Comparison of ENCODE assay signal across 8 cellular contexts in genomic region chr11:6387811-6388599, GRCh38. TPM values are rescaled to one million over a fixed set of nuclear protein-coding genes. Genes with fewer than 3 reads are reported as not detected.
DNase-seq lines count a peak whose midpoint lies in the region; ATAC-seq, FAIRE-seq and TF ChIP-seq lines count a peak whose summit lies in the region.

No MANE protein-coding gene starts in this region.

- no peaks in the 10 kb centered on the region for H3K9me2 ChIP-seq in GM23248 (ENCODE audit: insufficient read depth)

- H3K27ac ChIP-seq in GM23248 (0 out of 2 replicates have a peak overlapping the region, but pooled peaks have one; percentile 9), K562 (ENCODE audit: extremely low read depth, low read depth, low read length) (no peak overlapping the region), small intestine (ENCODE audit: low read depth in 1 of 2, low read length in 1 of 2) (peak overlapping the region; percentile 41 to 51), thyroid gland (peak overlapping the region in 1 of 3 donors; percentile 23)

- 65% methylated on average over 12 of the region's 12 CpGs for WGBS in GM23248 (ENCODE audit: low coverage in 1 of 2, low lambda C conversion rate in 2 of 2, missing lambda C conversion rate in 2 of 2), 2 experiments
- 50% methylated on average over 9 of the region's 12 CpGs for WGBS in K562 (ENCODE audit: insufficient coverage, low coverage, missing lambda C conversion rate)
- 43 to 64% (median 50%) methylated on average over 12 of the region's 12 CpGs for WGBS in small intestine, 3 donors
- 64 to 77% methylated on average over 12 of the region's 12 CpGs for WGBS in thyroid gland, 2 donors

- FAIRE-seq in K562 (lab: Jason Lieb, UNC) (no peak), small intestine (lab: Jason Lieb, UNC) (no peak)

- TF ChIP-seq RAD21 in K562 (CRISPR knock-in tag; conservative IDR thresholded peaks at IDR 0.05 in 1 of 2, IDR thresholded peaks at IDR 0.05 in 1 of 2) = no peak

- TF ChIP-seq POLR2A in K562 (conservative IDR thresholded peaks at IDR 0.05) (no peak), thyroid gland (IDR thresholded peaks at IDR 0.05) (no peak)

- intact Hi-C loops in K562 (cut with micrococcal nuclease) = no loop called here
- intact Hi-C loops in thyroid gland (cut with DNase I) = no loop called here

- H4K20me1 ChIP-seq in GM23248 (ENCODE audit: insufficient read depth) (no peaks in the 10 kb centered on the region), K562 (replicated peaks; ENCODE audit: control insufficient read depth, insufficient read depth, low read length) (no peaks in the 10 kb centered on the region)

- H3K36me3 ChIP-seq in GM23248 (ENCODE audit: low read depth) = no peaks in the 10 kb centered on the region
- no peaks in the 10 kb centered on the region for H3K36me3 ChIP-seq in K562 (ENCODE audit: control insufficient read depth, insufficient read depth, low read length)
- no peaks in the 10 kb centered on the region for H3K36me3 ChIP-seq in kidney epithelial cell (ENCODE audit: control insufficient read depth, insufficient read depth, low read length)
- H3K36me3 ChIP-seq in small intestine (ENCODE audit: control insufficient read depth in 2 of 2, insufficient read depth in 2 of 2, low read length in 2 of 2) = no peaks in the 10 kb centered on the region
- no peaks in the 10 kb centered on the region for H3K36me3 ChIP-seq in thyroid gland

- H3K9me3 ChIP-seq in GM23248 (ENCODE audit: low read depth) (no peaks in the 10 kb centered on the region), K562 (replicated peaks; ENCODE audit: control insufficient read depth, insufficient read depth, low read depth, low read length) (no peaks in the 10 kb centered on the region), small intestine (ENCODE audit: control insufficient read depth, low read depth) (no peaks in the 10 kb centered on the region), thyroid gland (no peaks in the 10 kb centered on the region)

- CTCF ChIA-PET in K562 (lab: Yijun Ruan, JAX; ENCODE audit: low intra/inter-chr PET ratio) = no interaction called here

- peak overlapping the region; percentile 54 for H3K4me2 ChIP-seq in GM23248 (ENCODE audit: unreplicated experiment)
- no peak overlapping the region; the same call in 1 of the 2 replicates for H3K4me2 ChIP-seq in K562 (ENCODE audit: insufficient read depth, low read length)

- ATAC-seq in K562 (no peak), HG02970 (IDR thresholded peaks at IDR 0.05; ENCODE audit: low FRiP score, unreplicated experiment) (no peak), HG02571 (IDR thresholded peaks at IDR 0.05; ENCODE audit: unreplicated experiment) (no peak)

- no peak for TF ChIP-seq EP300 in K562 (IDR thresholded peaks at IDR 0.05; ENCODE audit: low read length)

- H3K4me3 ChIP-seq in GM23248 (no peak overlapping the region), K562 (no peak overlapping the region), kidney epithelial cell (ENCODE audit: low read depth, low read length) (no peak overlapping the region), small intestine (ENCODE audit: low read depth in 1 of 2, low read length in 2 of 2) (no peak overlapping the region), thyroid gland (replicated peaks in 1 of 3) (no peak overlapping the region)

- H3K4me1 ChIP-seq in GM23248 (ENCODE audit: insufficient read depth) (peaks cover 12% of the 10 kb centered on the region), K562 (replicated peaks in 1 of 2; ENCODE audit: control insufficient read depth in 2 of 2, insufficient read depth in 2 of 2, low read length in 2 of 2) (peaks cover 22 to 23% of the 10 kb centered on the region in 2 experiments), small intestine (ENCODE audit: control insufficient read depth in 2 of 2, insufficient read depth in 1 of 2, low read depth in 1 of 2, low read length in 1 of 2) (peaks cover 3 to 6% of the 10 kb centered on the region in 2 donors), thyroid gland (peaks cover 8 to 12% of the 10 kb centered on the region in 2 donors)

- no peaks in the 10 kb centered on the region for H3K27me3 ChIP-seq in GM23248 (replicated peaks; ENCODE audit: insufficient read depth)
- H3K27me3 ChIP-seq in K562 (ENCODE audit: control insufficient read depth in 2 of 2, insufficient read depth in 2 of 2, low read length in 2 of 2) = no peaks in the 10 kb centered on the region
- no peaks in the 10 kb centered on the region for H3K27me3 ChIP-seq in kidney epithelial cell (ENCODE audit: control insufficient read depth, insufficient read depth, low read length)
- no peaks in the 10 kb centered on the region for H3K27me3 ChIP-seq in small intestine (ENCODE audit: control insufficient read depth in 2 of 2, insufficient read depth in 2 of 2, low read length in 2 of 2)
- no peaks in the 10 kb centered on the region for H3K27me3 ChIP-seq in thyroid gland

- no TSS peak for BruUV-seq in K562 (replicated peaks; lab: Mats Ljungman, UMichigan)

- no peak for TF ChIP-seq CTCF in K562 (IDR thresholded peaks at IDR 0.05 in 2 of 3, conservative IDR thresholded peaks at IDR 0.05 in 1 of 3; ENCODE audit: insufficient read depth in 2 of 3, low read depth in 1 of 3, low read length in 3 of 3)
- no peak for TF ChIP-seq CTCF in kidney epithelial cell (IDR thresholded peaks at IDR 0.05; ENCODE audit: insufficient read depth, low read length, poor library complexity, severe bottlenecking)
- no peak for TF ChIP-seq CTCF in thyroid gland (IDR thresholded peaks at IDR 0.05)

- no peaks in the 10 kb centered on the region for H3K9me1 ChIP-seq in K562 (ENCODE audit: control insufficient read depth, insufficient read depth, low read length)

- H3F3A ChIP-seq in GM23248 (ENCODE audit: insufficient read depth) = peaks cover 27% of the 10 kb centered on the region

- peak overlapping the region; percentile 58 for H2AFZ ChIP-seq in GM23248
- peak overlapping the region; percentile 95; the same call in 1 of the 2 replicates for H2AFZ ChIP-seq in K562 (ENCODE audit: low read depth, low read length)

- H3K9ac ChIP-seq in GM23248 (no peak overlapping the region), K562 (ENCODE audit: insufficient read depth in 1 of 2, low read depth in 2 of 2, low read length in 2 of 2) (no peak overlapping the region)

- H3K79me2 ChIP-seq in GM23248 (ENCODE audit: insufficient read depth) = peaks cover 5% of the 10 kb centered on the region; the same call in 1 of the 2 replicates
- H3K79me2 ChIP-seq in K562 (ENCODE audit: control insufficient read depth, insufficient read depth, low read length) = 0 out of 3 replicates have a peak, but pooled peaks cover 7% of the 10 kb centered on the region

- in situ Hi-C loops in GM23248 (cut with MboI) (loop anchor here (10.0 kb wide), 1 partner anchor 57 kb away; the partner anchor contains the start of gene HPX), K562 (cut with MboI) (loop anchor here (10.0 kb wide), 1 partner anchor 317 kb away; no protein-coding TSS in a partner anchor)

- POLR2A ChIA-PET in K562 (lab: Yijun Ruan, JAX) = interaction anchor here (1.3 to 1.5 kb wide), 2 partner anchors 9 to 33 kb away, joined by 4 to 9 read pairs; no protein-coding TSS in a partner anchor

- DNase-seq in GM23248 (peak; percentile 36), K562 (ENCODE audit: extremely low read depth in 1 of 4, low spot score in 3 of 4) (no peak), kidney epithelial cell (ENCODE audit: low read depth) (peak; percentile 75), small intestine (peak; percentile 70), thyroid gland (no peak)
- DNase-seq in activated naive CD4-positive, alpha-beta T cell (lab: John Stamatoyannopoulos, UW) = no peak

RNA-seq across cellular contexts. Expression of gene SMPD1, which starts 2.3 kb away (rescaled TPM):
- total RNA-seq in GM23248 (2014; rRNA removed; shearing (Covaris generic)) = 70.1 and 87.8 TPM in 2 replicates
- polyA plus RNA-seq in GM23248 (2016; fragmentation: Nextera tagmentation; extraction: Ambion mirVana) = 67.9 and 72.3 TPM in 2 replicates
- total RNA-seq in K562 (2011; cell fraction: chromatin; rRNA removed; ENCODE audit: low replicate concordance) = 8.8 and 28.1 TPM in 2 replicates
- 25.3 and 28.3 TPM in 2 replicates for total RNA-seq in K562 (2011; cell fraction: nucleolus; rRNA removed)
- 17.6 and 20.9 TPM in 2 replicates for total RNA-seq in K562 (2011; cell fraction: nucleoplasm; rRNA removed)
- 5.1 and 5.2 TPM in 2 replicates for total RNA-seq in K562 (2014; rRNA removed)
- total RNA-seq in K562 (2014; rRNA removed; fragmentation: Illumina TruSeq; extraction: Trizol) = 1.9 and 2.8 TPM in 2 replicates
- total RNA-seq in K562 (2015; rRNA removed; fragmentation: Illumina TruSeq; extraction: Trizol) = 4.4 and 5.4 TPM in 2 replicates
- total RNA-seq in K562 (2021) = 8.7 and 9.9 TPM in 2 replicates
- 4.0 and 6.5 TPM in 2 replicates for polyA plus RNA-seq in K562 (2011; rRNA removed)
- polyA plus RNA-seq in K562 (2011; cell fraction: cytosol; rRNA removed) = 6.9 and 9.9 TPM in 2 replicates
- 17.5 and 18.4 TPM in 2 replicates for polyA plus RNA-seq in K562 (2011; cell fraction: nucleus; rRNA removed)
- 9.9 and 26.6 TPM in 2 replicates for polyA plus RNA-seq in K562 (2012)
- polyA plus RNA-seq in K562 (2014; fragmentation: Illumina TruSeq; extraction: Trizol) = 7.6 and 9.1 TPM in 2 replicates
- polyA plus RNA-seq in K562 (2014; fragmentation: Nextera tagmentation; extraction: Ambion mirVana) = 1 to 10 TPM in 1 of 2 experiments, under 1 TPM in 1; 0.90 to 1.8 TPM
- 5.9 and 8.0 TPM in 2 replicates for polyA plus RNA-seq in K562 (2014; rRNA removed)
- 3.8 and 4.1 TPM in 2 replicates for polyA minus RNA-seq in K562 (2011; rRNA and poly(A)+ RNA removed)
- 5.3 and 6.4 TPM in 2 replicates for polyA minus RNA-seq in K562 (2011; cell fraction: cytosol; rRNA and poly(A)+ RNA removed)
- polyA minus RNA-seq in K562 (2011; cell fraction: nucleus; rRNA and poly(A)+ RNA removed) = 5.1 and 6.3 TPM in 2 replicates
- total RNA-seq in kidney epithelial cell = 25.7 and 28.4 TPM in 2 replicates
- 10 to 100 TPM; 22.0 to 32.4 (median 26.2) TPM for polyA plus RNA-seq in small intestine
- 10 to 100 TPM; 39.6 to 82.4 (median 57.6) TPM for total RNA-seq in thyroid gland

RNA-seq across cellular contexts. Expression of gene APBB1, which starts 30.9 kb away (rescaled TPM):
- total RNA-seq in GM23248 (2014; rRNA removed; shearing (Covaris generic)) = 43.8 and 46.2 TPM in 2 replicates
- 42.3 and 43.1 TPM in 2 replicates for polyA plus RNA-seq in GM23248 (2016; fragmentation: Nextera tagmentation; extraction: Ambion mirVana)
- 1.4 TPM in 1 of 2 replicates, not detected in the other for total RNA-seq in K562 (2011; cell fraction: chromatin; rRNA removed; ENCODE audit: low replicate concordance)
- total RNA-seq in K562 (2011; cell fraction: nucleolus; rRNA removed) = 0.39 and 1.3 TPM in 2 replicates
- total RNA-seq in K562 (2011; cell fraction: nucleoplasm; rRNA removed) = 0.44 TPM in 1 of 2 replicates, not detected in the other
- total RNA-seq in K562 (2014; rRNA removed) = 0.73 and 0.98 TPM in 2 replicates
- total RNA-seq in K562 (2014; rRNA removed; fragmentation: Illumina TruSeq; extraction: Trizol) = 0.18 and 0.41 TPM in 2 replicates
- 0.11 and 0.15 TPM in 2 replicates for total RNA-seq in K562 (2015; rRNA removed; fragmentation: Illumina TruSeq; extraction: Trizol)
- 0.60 and 0.63 TPM in 2 replicates for total RNA-seq in K562 (2021)
- 0.20 and 0.40 TPM in 2 replicates for polyA plus RNA-seq in K562 (2011; rRNA removed)
- 0.24 and 0.88 TPM in 2 replicates for polyA plus RNA-seq in K562 (2011; cell fraction: cytosol; rRNA removed)
- 0.48 and 1.3 TPM in 2 replicates for polyA plus RNA-seq in K562 (2011; cell fraction: nucleus; rRNA removed)
- 0.36 and 1.1 TPM in 2 replicates for polyA plus RNA-seq in K562 (2012)
- polyA plus RNA-seq in K562 (2014; fragmentation: Illumina TruSeq; extraction: Trizol) = 0.46 and 0.47 TPM in 2 replicates
- under 1 TPM; 0.04 to 0.11 TPM for polyA plus RNA-seq in K562 (2014; fragmentation: Nextera tagmentation; extraction: Ambion mirVana)
- 0.34 and 0.44 TPM in 2 replicates for polyA plus RNA-seq in K562 (2014; rRNA removed)
- 0.39 and 0.42 TPM in 2 replicates for polyA minus RNA-seq in K562 (2011; rRNA and poly(A)+ RNA removed)
- 0.38 TPM in 1 of 2 replicates, not detected in the other for polyA minus RNA-seq in K562 (2011; cell fraction: cytosol; rRNA and poly(A)+ RNA removed)
- polyA minus RNA-seq in K562 (2011; cell fraction: nucleus; rRNA and poly(A)+ RNA removed) = 0.54 and 0.56 TPM in 2 replicates
- total RNA-seq in kidney epithelial cell = 26.9 and 29.6 TPM in 2 replicates
- polyA plus RNA-seq in small intestine = 10 to 100 TPM in 1 of 3 donors, 1 to 10 TPM in 2; 2.5 to 14.1 (median 9.7) TPM
- total RNA-seq in thyroid gland = 10 to 100 TPM; 36.4 to 54.1 (median 45.4) TPM

RNA-seq across cellular contexts. Expression of gene HPX, which starts 52.8 kb away (rescaled TPM):
- 0.22 and 1.1 TPM in 2 replicates for total RNA-seq in GM23248 (2014; rRNA removed; shearing (Covaris generic))
- polyA plus RNA-seq in GM23248 (2016; fragmentation: Nextera tagmentation; extraction: Ambion mirVana) = 0.43 and 0.46 TPM in 2 replicates
- not detected in 2 replicates for total RNA-seq in K562 (2011; cell fraction: chromatin; rRNA removed; ENCODE audit: low replicate concordance)
- total RNA-seq in K562 (2011; cell fraction: nucleolus; rRNA removed) = 0.39 and 0.50 TPM in 2 replicates
- total RNA-seq in K562 (2011; cell fraction: nucleoplasm; rRNA removed) = 0.37 TPM in 1 of 2 replicates, not detected in the other
- total RNA-seq in K562 (2014; rRNA removed) = 0.49 TPM in 1 of 2 replicates, not detected in the other
- 0.16 and 0.29 TPM in 2 replicates for total RNA-seq in K562 (2014; rRNA removed; fragmentation: Illumina TruSeq; extraction: Trizol)
- total RNA-seq in K562 (2015; rRNA removed; fragmentation: Illumina TruSeq; extraction: Trizol) = 0.14 and 0.15 TPM in 2 replicates
- 1.2 and 1.4 TPM in 2 replicates for total RNA-seq in K562 (2021)
- polyA plus RNA-seq in K562 (2011; rRNA removed) = 0.24 and 0.29 TPM in 2 replicates
- polyA plus RNA-seq in K562 (2011; cell fraction: cytosol; rRNA removed) = 0.56 and 0.61 TPM in 2 replicates
- polyA plus RNA-seq in K562 (2011; cell fraction: nucleus; rRNA removed) = 0.57 and 0.65 TPM in 2 replicates
- 0.48 and 0.55 TPM in 2 replicates for polyA plus RNA-seq in K562 (2012)
- 0.12 and 0.71 TPM in 2 replicates for polyA plus RNA-seq in K562 (2014; fragmentation: Illumina TruSeq; extraction: Trizol)
- polyA plus RNA-seq in K562 (2014; fragmentation: Nextera tagmentation; extraction: Ambion mirVana) = under 1 TPM; 0.79 to 0.94 TPM
- 0.57 and 0.69 TPM in 2 replicates for polyA plus RNA-seq in K562 (2014; rRNA removed)
- 0.24 TPM in 1 of 2 replicates, not detected in the other for polyA minus RNA-seq in K562 (2011; rRNA and poly(A)+ RNA removed)
- polyA minus RNA-seq in K562 (2011; cell fraction: cytosol; rRNA and poly(A)+ RNA removed) = not detected in 2 replicates
- polyA minus RNA-seq in K562 (2011; cell fraction: nucleus; rRNA and poly(A)+ RNA removed) = 0.22 TPM in 1 of 2 replicates, not detected in the other
- total RNA-seq in kidney epithelial cell = 0.13 and 0.34 TPM in 2 replicates
- 1 to 10 TPM in 2 of 3 donors, under 1 TPM in 1; 0.85 to 5.7 (median 4.5) TPM for polyA plus RNA-seq in small intestine
- under 1 TPM in 2 of 4 donors, not detected in 2; 0.33 to 0.67 TPM for total RNA-seq in thyroid gland

Comparison
In these comparisons a context has a peak if more than half of its experiments do, and no peak if none do; other contexts are left out.
1. DNase-seq: peak in GM23248 (single experiment), kidney epithelial cell (single experiment) and small intestine (single experiment); none in K562 (0 of 4), thyroid gland (0 of 2) and activated naive CD4-positive, alpha-beta T cell (0 of 4).
2. RNA of gene APBB1, which starts 30.9 kb away (total RNA-seq): 43.8 to 46.2 TPM in GM23248, 36.4 to 54.1 TPM in thyroid gland and 26.9 to 29.6 TPM in kidney epithelial cell; 0.11 to 1.4 TPM in K562; every median in the first group is over 10 times any median in the second.